Comparison of ENCODE assay signal across 18 cellular contexts in the genomic region with DNA sequence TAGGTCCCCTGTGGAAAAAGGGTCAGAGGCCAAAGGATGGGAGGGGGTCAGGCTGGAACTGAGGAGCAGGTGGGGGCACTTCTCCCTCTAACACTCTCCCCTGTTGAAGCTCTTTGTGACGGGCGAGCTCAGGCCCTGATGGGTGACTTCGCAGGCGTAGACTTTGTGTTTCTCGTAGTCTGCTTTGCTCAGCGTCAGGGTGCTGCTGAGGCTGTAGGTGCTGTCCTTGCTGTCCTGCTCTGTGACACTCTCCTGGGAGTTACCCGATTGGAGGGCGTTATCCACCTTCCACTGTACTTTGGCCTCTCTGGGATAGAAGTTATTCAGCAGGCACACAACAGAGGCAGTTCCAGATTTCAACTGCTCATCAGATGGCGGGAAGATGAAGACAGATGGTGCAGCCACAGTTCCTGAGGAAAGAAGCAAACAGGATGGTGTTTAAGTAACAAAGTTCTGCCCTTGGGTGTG.
DNase-seq lines count a peak whose midpoint lies in the region; ATAC-seq, FAIRE-seq and TF ChIP-seq lines count a peak whose summit lies in the region.
"Had no signal": no experiment of that assay in that cellular context is flagged by ENCODE, and none has a peak within 500 bp of the region (broad histone marks: within the 10 kb centered on the region; RNA-seq: fewer than 3 reads in every experiment).

No MANE protein-coding gene starts in this region.

- TF ChIP-seq RAD21 in HepG2 (CRISPR knock-in tag; IDR thresholded peaks at IDR 0.05), result no peak

- TF ChIP-seq CTCF in SU-DHL-6 (IDR thresholded peaks at IDR 0.05; ENCODE audit: insufficient read depth, low read length, poor library complexity, severe bottlenecking), result no peak
- no peak for TF ChIP-seq CTCF in HepG2 (CRISPR knock-in tag; IDR thresholded peaks at IDR 0.05)
- no peak for TF ChIP-seq CTCF in osteocyte (IDR thresholded peaks at IDR 0.05)

- no peaks in the 10 kb centered on the region for H3K27me3 ChIP-seq in BLaER1 treated with 17β-estradiol and CSF1 and Interleukin-3, amounts not matched to agents 10 nM and 100 nM
- H3K27me3 ChIP-seq in SU-DHL-6 (ENCODE audit: low read length), result no peaks in the 10 kb centered on the region
- H3K27me3 ChIP-seq in HepG2 (ENCODE audit: control insufficient read depth in 1 of 2, insufficient read depth in 2 of 2, low read length in 2 of 2), result peaks cover 0 to 7% of the 10 kb centered on the region in 2 experiments; a peak in 2 of 5 replicates
- H3K27me3 ChIP-seq: left lung had no signal

- intact Hi-C loops in HepG2 (cut with micrococcal nuclease; ENCODE audit: unreplicated experiment), result no loop called here

- CTCF ChIA-PET in HepG2 (lab: Yijun Ruan, JAX; ENCODE audit: low intra/inter-chr PET ratio, low total read pairs), result no interaction called here

- H3K9me3 Mint-ChIP-seq in osteocyte (ENCODE audit: unreplicated experiment), result no peaks in the 10 kb centered on the region
- H3K9me3 Mint-ChIP-seq: activated naive CD8-positive, alpha-beta T cell treated with anti-CD3 and anti-CD28 coated beads, Interleukin-2, amount 10 ng/mL, durations not matched to agents 7 days and 5 days; naive thymus-derived CD4-positive, alpha-beta T cell had no signal

- no peak for DNase-seq in GM19239 (ENCODE audit: insufficient read length, low spot score)
- DNase-seq in HepG2 (ENCODE audit: low spot score), result peak; percentile 31
- no peak for DNase-seq in NCI-H146 (lab: John Stamatoyannopoulos, UW)
- no peak for DNase-seq in mesenteric fat pad (ENCODE audit: low spot score)
- no peak for DNase-seq in activated T-cell treated with anti-CD3 and anti-CD28 coated beads, Interleukin-2, amount 50 U/mL, for 48 hours
- DNase-seq in osteocyte (ENCODE audit: extremely low spot score, unreplicated experiment), result no peak
- DNase-seq: activated naive CD8-positive, alpha-beta T cell treated with anti-CD3 and anti-CD28 coated beads, Interleukin-2, amount 10 ng/mL, durations not matched to agents 7 days and 5 days; activated T-cell treated with anti-CD3 and anti-CD28 coated beads, Interleukin-2, amount 50 U/mL, for 1 hour; effector memory CD4-positive, alpha-beta T cell; left lung; naive thymus-derived CD4-positive, alpha-beta T cell; NK-92 treated with Interleukin-12 subunit alpha and Interleukin-12 subunit beta, amount 100 ng/mL, for 24 hours; SHP77; T-helper 9 cell had no signal

- TF ChIP-seq POLR2A in HepG2 (IDR thresholded peaks at IDR 0.05; ENCODE audit: insufficient read depth in 1 of 2, low read depth in 2 of 2, low read length in 2 of 2), result no peak

- H2AFZ ChIP-seq in SU-DHL-6 (ENCODE audit: low read depth, low read length, severe bottlenecking) (no peak overlapping the region), HepG2 (ENCODE audit: low read length) (no peak overlapping the region)

- peaks cover 10 to 85% (median 56%) of the 10 kb centered on the region in 10 experiments for H3K4me1 ChIP-seq in BLaER1 treated with 17β-estradiol and CSF1 and Interleukin-3, amounts not matched to agents 10 nM and 100 nM
- H3K4me1 ChIP-seq in HepG2 (ENCODE audit: insufficient read depth, low read length), result peaks cover 7% of the 10 kb centered on the region
- H3K4me1 ChIP-seq: left lung had no signal

- H3K4me3 ChIP-seq in BLaER1 treated with 17β-estradiol and CSF1 and Interleukin-3, amounts not matched to agents 10 nM and 100 nM, result peak overlapping the region in 1 of 10 experiments; percentile 2; a peak in 2 of 20 replicates
- peak overlapping the region; percentile 83 for H3K4me3 ChIP-seq in SU-DHL-6 (ENCODE audit: insufficient read depth, low read length, poor library complexity, severe bottlenecking)
- no peak overlapping the region for H3K4me3 ChIP-seq in HepG2 (replicated peaks in 1 of 3; ENCODE audit: insufficient read depth in 1 of 3, low read depth in 2 of 3, low read length in 3 of 3)
- H3K4me3 ChIP-seq: left lung had no signal

- H3K27ac ChIP-seq in BLaER1 treated with 17β-estradiol and CSF1 and Interleukin-3, amounts not matched to agents 10 nM and 100 nM, result peak overlapping the region in 8 of 11 experiments; percentile 13 to 72 (median 53); a peak in 11 of 22 replicates
- H3K27ac ChIP-seq in SU-DHL-6 (ENCODE audit: low read depth, low read length), result peak overlapping the region; percentile 100
- no peak overlapping the region for H3K27ac ChIP-seq in HepG2 (ENCODE audit: extremely low read length, insufficient read depth, low read length)
- H3K27ac ChIP-seq: left lung had no signal

- peaks cover 0 to 40% (median 19%) of the 10 kb centered on the region in 11 experiments; a peak in 13 of 22 replicates for H3K36me3 ChIP-seq in BLaER1 treated with 17β-estradiol and CSF1 and Interleukin-3, amounts not matched to agents 10 nM and 100 nM
- peaks cover 37% of the 10 kb centered on the region for H3K36me3 ChIP-seq in SU-DHL-6 (ENCODE audit: low read length)
- no peaks in the 10 kb centered on the region for H3K36me3 ChIP-seq in HepG2 (replicated peaks in 1 of 2; ENCODE audit: control insufficient read depth in 1 of 2, insufficient read depth in 2 of 2, low read length in 2 of 2)
- H3K36me3 ChIP-seq: left lung had no signal

- H3K36me3 Mint-ChIP-seq in osteocyte (ENCODE audit: unreplicated experiment), result no peaks in the 10 kb centered on the region
- H3K36me3 Mint-ChIP-seq: activated naive CD8-positive, alpha-beta T cell treated with anti-CD3 and anti-CD28 coated beads, Interleukin-2, amount 10 ng/mL, durations not matched to agents 7 days and 5 days; naive thymus-derived CD4-positive, alpha-beta T cell had no signal

- H3K9ac ChIP-seq in BLaER1 treated with 17β-estradiol and CSF1 and Interleukin-3, amounts not matched to agents 10 nM and 100 nM, result peak overlapping the region in 5 of 11 experiments; percentile 1 to 63 (median 44); a peak in 6 of 22 replicates
- H3K9ac ChIP-seq in SU-DHL-6 (ENCODE audit: low read length), result peak overlapping the region; percentile 99
- no peak overlapping the region for H3K9ac ChIP-seq in HepG2 (ENCODE audit: insufficient read depth, low read depth, low read length)

- H3K9me3 ChIP-seq in BLaER1 treated with 17β-estradiol and CSF1 and Interleukin-3, amounts not matched to agents 10 nM and 100 nM (replicated peaks in 1 of 11), result peaks cover 0 to 21% (median 12%) of the 10 kb centered on the region in 11 experiments; a peak in 12 of 22 replicates
- H3K9me3 ChIP-seq in SU-DHL-6 (ENCODE audit: insufficient read depth, low read length) (no peaks in the 10 kb centered on the region), HepG2 (ENCODE audit: low read length) (no peaks in the 10 kb centered on the region)
- H3K9me3 ChIP-seq: left lung had no signal

- peaks cover 78% of the 10 kb centered on the region for H3F3A ChIP-seq in SU-DHL-6 (ENCODE audit: insufficient read depth)

- no peak overlapping the region for H3K4me3 Mint-ChIP-seq in osteocyte (ENCODE audit: unreplicated experiment)
- H3K4me3 Mint-ChIP-seq: activated naive CD8-positive, alpha-beta T cell treated with anti-CD3 and anti-CD28 coated beads, Interleukin-2, amount 10 ng/mL, durations not matched to agents 7 days and 5 days; naive thymus-derived CD4-positive, alpha-beta T cell had no signal

- H3K4me2 ChIP-seq in BLaER1 treated with 17β-estradiol and CSF1 and Interleukin-3, amounts not matched to agents 10 nM and 100 nM, result peak overlapping the region; percentile 15 to 97 (median 83); a peak in 20 of 22 replicates
- H3K4me2 ChIP-seq in SU-DHL-6 (ENCODE audit: low read depth, low read length, poor library complexity, severe bottlenecking), result peak overlapping the region; percentile 100
- no peak overlapping the region for H3K4me2 ChIP-seq in HepG2 (ENCODE audit: low read depth, low read length)

- TF ChIP-seq EP300 in HepG2 (IDR thresholded peaks at IDR 0.05; ENCODE audit: low read depth in 2 of 2, low read length in 2 of 2), result no peak
- TF ChIP-seq EP300 in HepG2 (CRISPR knock-in tag; IDR thresholded peaks at IDR 0.05; ENCODE audit: borderline replicate concordance), result no peak

- H4K20me1 ChIP-seq in BLaER1 treated with 17β-estradiol and CSF1 and Interleukin-3, amounts not matched to agents 10 nM and 100 nM, result no peaks in the 10 kb centered on the region
- H4K20me1 ChIP-seq in SU-DHL-6 (ENCODE audit: low read depth, low read length), result no peaks in the 10 kb centered on the region
- no peaks in the 10 kb centered on the region for H4K20me1 ChIP-seq in HepG2 (ENCODE audit: insufficient read depth, low read length)

- H3K9me2 ChIP-seq in SU-DHL-6 (replicated peaks; ENCODE audit: insufficient read depth, low read length), result no peaks in the 10 kb centered on the region

- H3K4me1 Mint-ChIP-seq in osteocyte (ENCODE audit: unreplicated experiment), result peaks cover 5% of the 10 kb centered on the region

- FAIRE-seq in GM19239 (lab: Jason Lieb, UNC) (peak; percentile 94), HepG2 (lab: Jason Lieb, UNC) (no peak)
- FAIRE-seq: urothelium cell line had no signal

- peaks cover 9% of the 10 kb centered on the region for H3K27me3 Mint-ChIP-seq in osteocyte (ENCODE audit: unreplicated experiment)
- H3K27me3 Mint-ChIP-seq: progenitor cell of endocrine pancreas had no signal

- POLR2A ChIA-PET in HepG2 (lab: Yijun Ruan, JAX), result no interaction called here

- H3K27ac Mint-ChIP-seq in osteocyte (ENCODE audit: unreplicated experiment), result no peak overlapping the region
- H3K27ac Mint-ChIP-seq: activated naive CD8-positive, alpha-beta T cell treated with anti-CD3 and anti-CD28 coated beads, Interleukin-2, amount 10 ng/mL, durations not matched to agents 7 days and 5 days; progenitor cell of endocrine pancreas had no signal

- no TSS peak for BruUV-seq in HepG2 (replicated peaks; lab: Mats Ljungman, UMichigan)

- peak; percentile 99 for ATAC-seq in HepG2
- ATAC-seq: naive thymus-derived CD4-positive, alpha-beta T cell had no signal

- in situ Hi-C loops in HepG2 (cut with HindIII; ENCODE audit: extremely low pct_ligation_motif_present, low pct_unique_long_range_greater_than_20kb), result no loop called here

- H3K79me2 ChIP-seq in SU-DHL-6 (ENCODE audit: insufficient read depth, low read length) (peaks cover 26% of the 10 kb centered on the region), HepG2 (ENCODE audit: insufficient read depth, low read length) (no peaks in the 10 kb centered on the region)

- 4% methylated on average over 9 of the region's 9 CpGs for WGBS in HepG2 (ENCODE audit: low lambda C conversion rate)

TF ChIP-seq in HepG2, 621 proteins besides CTCF, POLR2A, EP300 and RAD21 (continues in another document):
- TF ChIP-seq HNF4G (IDR thresholded peaks at IDR 0.05; ENCODE audit: borderline replicate concordance, low read depth, low read length) (peak; percentile 35; the same call in 1 of the 2 replicates), HNF4G (CRISPR knock-in tag; IDR thresholded peaks at IDR 0.05; ENCODE audit: borderline replicate concordance, low read depth) (no peak), HNF4A (CRISPR knock-in tag; IDR thresholded peaks at IDR 0.05) (peak; percentile 60)
